In the genomic region with DNA sequence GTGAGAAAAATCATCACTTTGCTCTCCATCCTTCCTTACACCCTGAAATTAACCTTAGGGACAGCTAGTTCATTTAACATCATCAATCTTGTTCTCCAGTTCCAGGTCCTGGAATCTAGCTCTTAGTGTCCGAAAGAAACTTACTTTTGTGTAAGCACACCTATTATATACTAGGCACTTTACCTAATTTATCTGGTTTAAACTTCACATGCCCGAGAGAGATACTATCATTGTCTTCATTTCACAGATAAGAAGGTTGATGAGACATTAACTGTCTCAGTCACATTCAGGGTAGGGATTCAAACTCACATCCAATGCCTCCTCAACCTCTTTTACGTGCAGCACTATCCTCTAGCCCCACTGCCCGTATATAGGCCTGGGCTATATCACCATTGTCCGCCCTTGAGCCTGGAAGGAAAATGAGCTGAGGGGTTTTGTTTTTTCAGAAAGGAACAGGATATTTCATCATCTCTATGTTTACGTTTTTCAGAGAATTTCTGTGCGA, we compare ENCODE assay signal across 8 cellular contexts. TPM values are rescaled to one million over a fixed set of nuclear protein-coding genes. Genes with fewer than 3 reads are reported as not detected.
DNase-seq lines count a peak whose midpoint lies in the region; TF ChIP-seq lines count a peak whose summit lies in the region.

No MANE protein-coding gene starts in this region.

- H3K27me3 ChIP-seq in fibroblast of lung (ENCODE audit: control insufficient read depth, insufficient read depth, low read length) = no peaks in the 10 kb centered on the region
- no peaks in the 10 kb centered on the region for H3K27me3 ChIP-seq in prostate gland (replicated peaks; ENCODE audit: insufficient read depth)

- H3K4me3 ChIP-seq in fibroblast of lung (replicated peaks in 1 of 4; ENCODE audit: control extremely low read depth in 1 of 4, insufficient read depth in 1 of 4, low read depth in 3 of 4, low read length in 4 of 4) (peak overlapping the region; percentile 81 to 100 (median 95)), prostate gland (peak overlapping the region; percentile 78 to 84)

- peak overlapping the region; percentile 93 for H3K9ac ChIP-seq in fibroblast of lung (ENCODE audit: insufficient read depth, low read length)

- H3K4me1 Mint-ChIP-seq in T-helper 2 cell treated with Interferon-gamma antibody and Interleukin-4, amounts not matched to agents 5 μg/mL and 100 μg/mL, for 36 hours (ENCODE audit: low read depth) = peaks cover 24% of the 10 kb centered on the region

- no peak for TF ChIP-seq CTCF in fibroblast of lung (conservative IDR thresholded peaks at IDR 0.05 in 1 of 2, IDR thresholded peaks at IDR 0.05 in 1 of 2; ENCODE audit: low read depth in 1 of 2, low read length in 2 of 2)
- no peak for TF ChIP-seq CTCF in prostate gland (IDR thresholded peaks at IDR 0.05)

- H3K27me3 Mint-ChIP-seq in T-helper 2 cell treated with Interferon-gamma antibody and Interleukin-4, amounts not matched to agents 5 μg/mL and 100 μg/mL, for 36 hours (ENCODE audit: low read depth) = peaks cover 8% of the 10 kb centered on the region

- DNase-seq in T-helper 2 cell treated with Interferon-gamma antibody and Interleukin-4, amounts not matched to agents 5 μg/mL and 100 μg/mL, for 36 hours (ENCODE audit: low spot score) = no peak
- no peak for DNase-seq in T-helper 2 cell
- peak; percentile 35 for DNase-seq in RKO (ENCODE audit: low spot score)
- DNase-seq in fibroblast of lung (ENCODE audit: low read depth in 2 of 2) = no peak
- DNase-seq in prostate gland (ENCODE audit: low spot score) = no peak
- DNase-seq in activated effector memory CD4-positive, alpha-beta T cell treated with Interleukin-2 at 50 U/mL for 16 hours = no peak
- no peak for DNase-seq in NCI-H1105 (lab: John Stamatoyannopoulos, UW)
- DNase-seq in NCI-H774 (lab: John Stamatoyannopoulos, UW) = no peak

- H3K9me3 ChIP-seq in fibroblast of lung (ENCODE audit: control insufficient read depth, insufficient read depth, low read depth, low read length) (no peaks in the 10 kb centered on the region), prostate gland (no peaks in the 10 kb centered on the region)

- TF ChIP-seq POLR2A in prostate gland (IDR thresholded peaks at IDR 0.05) = no peak

- H3K4me3 Mint-ChIP-seq in T-helper 2 cell treated with Interferon-gamma antibody and Interleukin-4, amounts not matched to agents 5 μg/mL and 100 μg/mL, for 36 hours = peak overlapping the region; percentile 95

- intact Hi-C loops in prostate gland (cut with DNase I) = loop anchor here (1.0 kb wide), 1 partner anchor 8 kb away; a partner anchor contains a TSS

- H3K79me2 ChIP-seq in fibroblast of lung (ENCODE audit: control insufficient read depth, insufficient read depth, low read length) = peaks cover 42% of the 10 kb centered on the region

- no peaks in the 10 kb centered on the region for H3K36me3 ChIP-seq in fibroblast of lung (ENCODE audit: control insufficient read depth, insufficient read depth, low read length)
- no peaks in the 10 kb centered on the region for H3K36me3 ChIP-seq in prostate gland

- no peaks in the 10 kb centered on the region for H3K9me3 Mint-ChIP-seq in T-helper 2 cell treated with Interferon-gamma antibody and Interleukin-4, amounts not matched to agents 5 μg/mL and 100 μg/mL, for 36 hours

- H3K27ac Mint-ChIP-seq in T-helper 2 cell treated with Interferon-gamma antibody and Interleukin-4, amounts not matched to agents 5 μg/mL and 100 μg/mL, for 36 hours = peak overlapping the region; percentile 98

- peaks cover 5% of the 10 kb centered on the region for H3K36me3 Mint-ChIP-seq in T-helper 2 cell treated with Interferon-gamma antibody and Interleukin-4, amounts not matched to agents 5 μg/mL and 100 μg/mL, for 36 hours (ENCODE audit: low read depth)

- H3K27ac ChIP-seq in fibroblast of lung (ENCODE audit: insufficient read depth, low read length) = peak overlapping the region; percentile 99
- peak overlapping the region; percentile 84 to 91 for H3K27ac ChIP-seq in prostate gland

- peaks cover 2% of the 10 kb centered on the region for H4K20me1 ChIP-seq in fibroblast of lung (ENCODE audit: control insufficient read depth, extremely low read depth, insufficient read depth, low read length)

- WGBS in prostate gland = 24% methylated on average over 7 of the region's 7 CpGs

- peaks cover 3% of the 10 kb centered on the region for H3K4me1 ChIP-seq in fibroblast of lung (ENCODE audit: control insufficient read depth, extremely low read depth, insufficient read depth, low read length)
- peaks cover 7% of the 10 kb centered on the region for H3K4me1 ChIP-seq in prostate gland (replicated peaks)

- H3K4me2 ChIP-seq in fibroblast of lung (ENCODE audit: extremely low read depth, insufficient read depth, low read length) = peak overlapping the region; percentile 75

- peak overlapping the region; percentile 28 for H2AFZ ChIP-seq in fibroblast of lung (ENCODE audit: low read length)

RNA-seq across cellular contexts. Expression of a gene that starts 0.5 kb away (rescaled TPM):
- 61.6 and 109 TPM in 2 replicates for total RNA-seq in fibroblast of lung
- polyA plus RNA-seq in fibroblast of lung = 226 and 236 TPM in 2 replicates
- polyA plus RNA-seq in fibroblast of lung (2012) = 135 and 147 TPM in 2 replicates
- polyA minus RNA-seq in fibroblast of lung (ENCODE audit: low replicate concordance) = 173 and 196 TPM in 2 replicates
- total RNA-seq in prostate gland = 10 to 100 TPM; 66.8 to 92.9 TPM

RNA-seq across cellular contexts. Expression of a gene that starts 8.2 kb away (rescaled TPM):
- total RNA-seq in fibroblast of lung (6.2 and 7.1 TPM in 2 replicates), prostate gland (10 to 100 TPM in 1 of 2 donors, 1 to 10 TPM in 1; 9.4 to 11.6 TPM)
- polyA plus RNA-seq in fibroblast of lung = 9.5 and 9.7 TPM in 2 replicates
- polyA plus RNA-seq in fibroblast of lung (2012) = 5.0 and 5.2 TPM in 2 replicates
- 9.5 and 13.6 TPM in 2 replicates for polyA minus RNA-seq in fibroblast of lung (ENCODE audit: low replicate concordance)

RNA-seq across cellular contexts. Expression of a gene that starts 26.0 kb away (rescaled TPM):
- total RNA-seq in fibroblast of lung (not detected in 2 replicates), prostate gland (not detected)
- polyA plus RNA-seq in fibroblast of lung = not detected in 2 replicates
- polyA plus RNA-seq in fibroblast of lung (2012) = not detected in 2 replicates
- not detected in 2 replicates for polyA minus RNA-seq in fibroblast of lung (ENCODE audit: low replicate concordance)

RNA-seq across cellular contexts. Expression of a gene that starts 49.1 kb away (rescaled TPM):
- 0.17 and 0.26 TPM in 2 replicates for total RNA-seq in fibroblast of lung
- polyA plus RNA-seq in fibroblast of lung = 0.08 and 0.09 TPM in 2 replicates
- 0.07 TPM in 2 replicates for polyA plus RNA-seq in fibroblast of lung (2012)
- polyA minus RNA-seq in fibroblast of lung (ENCODE audit: low replicate concordance) = 0.11 TPM in 1 of 2 replicates, not detected in the other
- 1 to 10 TPM in 1 of 2 donors, under 1 TPM in 1; 0.23 to 1.2 TPM for total RNA-seq in prostate gland
